In the genomic region with DNA sequence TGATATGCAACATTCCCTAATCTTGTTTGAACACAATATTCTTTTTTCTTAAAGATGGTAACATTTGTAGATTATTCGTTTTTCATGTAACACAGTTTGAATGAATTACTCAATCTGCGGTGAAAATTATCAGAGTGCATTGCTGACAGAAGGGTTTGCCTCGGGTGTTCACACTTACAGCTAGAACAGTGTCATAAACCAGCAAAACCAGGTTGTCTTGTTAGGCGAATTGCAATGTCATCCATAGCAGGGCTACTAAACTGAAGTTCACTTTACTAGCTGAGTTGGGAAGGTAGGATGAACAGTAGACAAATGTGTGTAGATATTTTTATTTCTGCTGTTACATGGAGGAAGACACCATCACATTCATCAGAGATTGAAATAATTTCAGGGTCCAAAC, we compare ENCODE assay signal across 26 cellular contexts.
"Had no signal": no experiment of that assay in that cellular context is flagged by ENCODE, and none has a peak within 500 bp of the region (broad histone marks: within the 10 kb centered on the region; RNA-seq: fewer than 3 reads in every experiment).

No MANE protein-coding gene starts in this region.

- H3K36me3 ChIP-seq: colonic mucosa, esophagus squamous epithelium, heart right ventricle, left lung, sigmoid colon, spleen, suprapubic skin, upper lobe of right lung, uterus had no signal

- H3K9me3 ChIP-seq: colonic mucosa, esophagus squamous epithelium, heart right ventricle, psoas muscle, sigmoid colon, suprapubic skin, upper lobe of right lung, uterus had no signal

- H3K4me1 ChIP-seq: colonic mucosa, heart right ventricle, left lung, psoas muscle, sigmoid colon, spleen, suprapubic skin, upper lobe of right lung, uterus had no signal

- DNase-seq: colonic mucosa; effector CD8-positive, alpha-beta T cell; endodermal cell; esophagus squamous epithelium; foreskin melanocyte; glutamatergic neuron; heart right ventricle; hippocampal formation; left cardiac atrium; left lung; mesendoderm; midbrain; naive thymus-derived CD4-positive, alpha-beta T cell; nephron progenitor cell; nucleus accumbens; posterior cingulate gyrus; psoas muscle; right cardiac atrium; sigmoid colon; spleen; stimulated activated CD4-positive, alpha-beta T cell treated with anti-CD3 and anti-CD28 coated beads, Interleukin-2, amount 100 ng/mL, for 48 hours; stimulated activated naive B cell treated with anti-CD40 and anti-IgM and Interleukin-4, amounts not matched to agents 10 μg/mL and 1 μg/mL and 100 μg/mL, for 72 hours; upper lobe of right lung; uterus had no signal

- ATAC-seq: heart right ventricle; left cardiac atrium; left lung; naive thymus-derived CD4-positive, alpha-beta T cell; psoas muscle; right cardiac atrium; stimulated activated naive B cell treated with anti-CD40 and anti-IgM and Interleukin-4, amounts not matched to agents 10 μg/mL and 1 μg/mL and 100 μg/mL, for 72 hours; upper lobe of right lung had no signal

- H3K27me3 ChIP-seq: colonic mucosa, esophagus squamous epithelium, heart right ventricle, left lung, sigmoid colon, spleen, suprapubic skin, upper lobe of right lung, uterus had no signal

- H3K27ac ChIP-seq: colonic mucosa, esophagus squamous epithelium, heart right ventricle, left lung, psoas muscle, sigmoid colon, spleen, suprapubic skin, upper lobe of right lung, uterus had no signal

- FAIRE-seq: islet of Langerhans had no signal

- H3K4me3 ChIP-seq: colonic mucosa, esophagus squamous epithelium, heart right ventricle, left lung, psoas muscle, sigmoid colon, spleen, suprapubic skin, upper lobe of right lung, uterus had no signal
